ENCODE assay signal across 29 cellular contexts in genomic region chr1:91687452-91687851, GRCh38.
DNase-seq lines count a peak whose midpoint lies in the region; ATAC-seq and TF ChIP-seq lines count a peak whose summit lies in the region.
"Had no signal": no experiment of that assay in that cellular context is flagged by ENCODE, and none has a peak within 500 bp of the region (broad histone marks: within the 10 kb centered on the region; RNA-seq: fewer than 3 reads in every experiment).

No MANE protein-coding gene starts in this region.

- no peaks in the 10 kb centered on the region for H3K9me3 Mint-ChIP-seq in effector memory CD8-positive, alpha-beta T cell
- H3K9me3 Mint-ChIP-seq: activated T-cell treated with anti-CD3 and anti-CD28 coated beads, Interleukin-2, amount 50 U/mL, for 4 hours; type B pancreatic cell had no signal

- no peak for ATAC-seq in effector memory CD8-positive, alpha-beta T cell (replicated peaks)
- ATAC-seq in GM19397 (IDR thresholded peaks at IDR 0.05; ENCODE audit: unreplicated experiment) (no peak), GM21360 (IDR thresholded peaks at IDR 0.05; ENCODE audit: unreplicated experiment) (no peak)
- ATAC-seq: activated CD8-positive, alpha-beta T cell treated with anti-CD3 and anti-CD28 coated beads, Interleukin-2, amount 10 ng/mL, durations not matched to agents 7 days and 5 days; activated T-cell treated with anti-CD3 and anti-CD28 coated beads, Interleukin-2, amount 50 U/mL, for 4 hours had no signal

- H3K36me3 ChIP-seq in suprapubic skin: peaks cover 12% of the 10 kb centered on the region
- H3K36me3 ChIP-seq: ovary had no signal

- no peak for TF ChIP-seq EP300 in suprapubic skin (IDR thresholded peaks at IDR 0.05)

- peak overlapping the region in 1 of 2 donors; percentile 88 for H3K27ac Mint-ChIP-seq in effector memory CD8-positive, alpha-beta T cell
- H3K27ac Mint-ChIP-seq: activated CD8-positive, alpha-beta T cell treated with anti-CD3 and anti-CD28 coated beads, Interleukin-2, amount 10 ng/mL, durations not matched to agents 7 days and 5 days; activated naive CD4-positive, alpha-beta T cell treated with anti-CD3 and anti-CD28 coated beads, Interleukin-2, amount 10 ng/mL, durations not matched to agents 7 days and 5 days; B cell; type B pancreatic cell had no signal

- H3K36me3 Mint-ChIP-seq in effector memory CD8-positive, alpha-beta T cell (ENCODE audit: insufficient read depth): peaks cover 35% of the 10 kb centered on the region

- TF ChIP-seq POLR2A in suprapubic skin (IDR thresholded peaks at IDR 0.05): no peak

- no peaks in the 10 kb centered on the region for H3K9me3 ChIP-seq in suprapubic skin
- H3K9me3 ChIP-seq: ovary had no signal

- peak overlapping the region; percentile 36 for H3K27ac ChIP-seq in suprapubic skin
- H3K27ac ChIP-seq: 22Rv1 had no signal

- peaks cover 53% of the 10 kb centered on the region for H3K4me1 ChIP-seq in suprapubic skin

- 91% methylated on average over 1 of the region's 1 CpG for WGBS in suprapubic skin

- peaks cover 28 to 40% of the 10 kb centered on the region in 2 donors for H3K4me1 Mint-ChIP-seq in effector memory CD8-positive, alpha-beta T cell (ENCODE audit: low read depth in 2 of 2)

- H3K27me3 Mint-ChIP-seq in effector memory CD8-positive, alpha-beta T cell: no peaks in the 10 kb centered on the region
- H3K27me3 Mint-ChIP-seq: activated naive CD4-positive, alpha-beta T cell treated with anti-CD3 and anti-CD28 coated beads, Interleukin-2, amount 10 ng/mL, durations not matched to agents 7 days and 5 days; B cell; type B pancreatic cell had no signal

- no peaks in the 10 kb centered on the region for H3K27me3 ChIP-seq in suprapubic skin
- H3K27me3 ChIP-seq: ovary had no signal

- H3K4me3 ChIP-seq in choroid plexus epithelial cell (ENCODE audit: low read depth, low read length) (no peak overlapping the region), suprapubic skin (no peak overlapping the region)
- H3K4me3 ChIP-seq: ovary had no signal

- peak; percentile 16 for DNase-seq in DMS 273 (lab: John Stamatoyannopoulos, UW; ENCODE audit: unreplicated experiment)
- no peak for DNase-seq in DMS 273 treated with DMSO at 0.1 percent for 48 hours (lab: John Stamatoyannopoulos, UW)
- DNase-seq in choroid plexus epithelial cell (ENCODE audit: low read depth): peak; percentile 23
- peak; percentile 52 for DNase-seq in myocyte (ENCODE audit: low read depth)
- no peak for DNase-seq in suprapubic skin (ENCODE audit: low spot score in 2 of 2)
- no peak for DNase-seq in effector memory CD8-positive, alpha-beta T cell
- DNase-seq: activated CD8-positive, alpha-beta T cell treated with anti-CD3 and anti-CD28 coated beads, Interleukin-2, amount 10 ng/mL, durations not matched to agents 7 days and 5 days; activated naive CD4-positive, alpha-beta T cell treated with anti-CD3 and anti-CD28 coated beads, Interleukin-2, amount 10 ng/mL, durations not matched to agents 7 days and 5 days; activated T-cell treated with anti-CD3 and anti-CD28 coated beads, Interleukin-2, amount 50 U/mL, for 4 hours; COR-L47; effector memory CD4-positive, alpha-beta T cell; EL; HCEC 1CT; hypothalamus; islet precursor cell; Karpas-422; NCI-H1048; NCI-H187 treated with DMSO at 0.1 percent for 48 hours; NCI-H345; NK-92 treated with Interleukin-12 subunit alpha and Interleukin-12 subunit beta, amount 100 ng/mL, for 24 hours; ovary; stimulated activated CD4-positive, alpha-beta T cell treated with anti-CD3 and anti-CD28 coated beads, Interleukin-1b, Interleukin-23, amount 100 ng/mL, for 48 hours; stimulated activated naive CD4-positive, alpha-beta T cell; T-helper 9 cell had no signal

- H3K4me3 Mint-ChIP-seq in effector memory CD8-positive, alpha-beta T cell: no peak overlapping the region
- H3K4me3 Mint-ChIP-seq: activated CD8-positive, alpha-beta T cell treated with anti-CD3 and anti-CD28 coated beads, Interleukin-2, amount 10 ng/mL, durations not matched to agents 7 days and 5 days; activated naive CD4-positive, alpha-beta T cell treated with anti-CD3 and anti-CD28 coated beads, Interleukin-2, amount 10 ng/mL, durations not matched to agents 7 days and 5 days; activated T-cell treated with anti-CD3 and anti-CD28 coated beads, Interleukin-2, amount 50 U/mL, for 4 hours; B cell; type B pancreatic cell had no signal

- TF ChIP-seq CTCF in choroid plexus epithelial cell (conservative IDR thresholded peaks at IDR 0.05; ENCODE audit: low read depth, low read length) (no peak), suprapubic skin (IDR thresholded peaks at IDR 0.05) (no peak)

Comparison
In these comparisons a context has a peak if more than half of its experiments do, and no peak if none do; other contexts are left out.
1. DNase-seq: peak in DMS 273 (single experiment), choroid plexus epithelial cell (single experiment) and myocyte (single experiment); none in DMS 273 treated with DMSO at 0.1 percent for 48 hours (single experiment), suprapubic skin (0 of 2) and effector memory CD8-positive, alpha-beta T cell (0 of 3).